In the genomic region with DNA sequence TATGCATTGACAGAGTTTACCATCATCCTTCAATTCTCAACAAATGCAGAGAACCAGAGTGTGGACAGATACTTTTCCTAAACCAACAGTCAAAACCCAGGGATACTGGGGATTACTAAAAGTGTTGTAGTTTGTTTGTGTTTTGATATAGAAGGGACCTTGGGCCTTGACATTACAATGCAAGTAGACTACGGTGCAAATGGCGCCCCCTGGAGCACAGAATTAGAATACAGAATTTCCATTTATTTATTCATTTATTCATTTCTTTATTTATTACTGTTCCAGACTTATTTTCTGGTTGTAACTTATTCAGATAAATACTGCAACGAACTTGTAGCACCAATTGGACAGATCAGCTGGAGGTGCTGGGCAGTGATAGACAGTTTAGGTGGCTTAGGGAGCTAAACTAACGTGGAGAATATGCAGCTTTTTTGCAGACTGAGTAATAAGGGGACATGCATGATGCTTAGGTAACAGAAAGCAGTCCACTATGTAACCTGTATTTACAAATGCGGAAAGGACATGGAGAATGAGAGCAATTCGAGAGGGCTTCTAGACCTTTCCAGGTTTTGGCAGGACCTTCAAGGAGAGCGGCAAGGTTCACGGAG, we compare ENCODE assay signal across 8 cellular contexts. TPM values are rescaled to one million over a fixed set of nuclear protein-coding genes. Genes with fewer than 3 reads are reported as not detected.
DNase-seq lines count a peak whose midpoint lies in the region; ATAC-seq, FAIRE-seq and TF ChIP-seq lines count a peak whose summit lies in the region.

No MANE protein-coding gene starts in this region.

- H3K4me1 Mint-ChIP-seq in neural crest cell: peaks cover 69% of the 10 kb centered on the region

- peaks cover 8% of the 10 kb centered on the region for H3K79me1 ChIP-seq in H1 (ENCODE audit: low read depth, low read length)

- no peak overlapping the region for H4K5ac ChIP-seq in H1 (ENCODE audit: insufficient read length, low read depth, low read length)

- TF ChIP-seq CTCF in H1 (IDR thresholded peaks at IDR 0.05; ENCODE audit: control extremely low read depth in 1 of 3, insufficient read depth in 1 of 3, low read depth in 1 of 3, low read length in 3 of 3): peak in 2 of 3 experiments; percentile 57 to 65; a peak in 3 of 4 replicates
- peak; percentile 82 for TF ChIP-seq CTCF in neural crest cell (conservative IDR thresholded peaks at IDR 0.05)

- H3K36me3 Mint-ChIP-seq in neural crest cell (ENCODE audit: low read depth): peaks cover 8% of the 10 kb centered on the region

- H3K4me1 ChIP-seq in H1 (replicated peaks in 1 of 4; ENCODE audit: control insufficient read depth in 3 of 4, insufficient read depth in 4 of 4, low read length in 3 of 4): peaks cover 3 to 12% (median 7%) of the 10 kb centered on the region in 4 experiments

- H2AK5ac ChIP-seq in H1 (ENCODE audit: low read depth, low read length): no peak overlapping the region

- H3K14ac ChIP-seq in H1 (ENCODE audit: insufficient read length): no peak overlapping the region

- no peak overlapping the region for H2BK15ac ChIP-seq in H1 (ENCODE audit: low read length)

- CTCF ChIA-PET in H1 (lab: Charles Lee; ENCODE audit: partially characterized antibody): interaction anchor here (0.6 to 49.0 kb wide), 28 partner anchors 9 to 162 kb away, joined by 3 to 1615 read pairs (median 6); partner anchors contain the start of gene KIRREL1

- H3K27me3 Mint-ChIP-seq in neural crest cell (ENCODE audit: low read depth): no peaks in the 10 kb centered on the region

- no peak overlapping the region; the same call in 1 of the 2 replicates for H3K27ac ChIP-seq in H1 (ENCODE audit: low read depth, low read length)

- H2BK20ac ChIP-seq in H1 (ENCODE audit: low read length): no peak overlapping the region

- H4K20me1 ChIP-seq in H1 (replicated peaks in 1 of 2; ENCODE audit: control insufficient read depth in 1 of 2, insufficient read depth in 2 of 2, low read length in 2 of 2): peaks cover 0 to 2% of the 10 kb centered on the region in 2 experiments

- POLR2A ChIA-PET in H1 (lab: Charles Lee; ENCODE audit: partially characterized antibody): interaction anchor here (0.9 kb wide), 1 partner anchor 40 kb away, joined by 4 read pairs; no protein-coding TSS in a partner anchor

- no peak overlapping the region for H3K4me2 ChIP-seq in H1 (ENCODE audit: insufficient read depth in 1 of 2, low read depth in 2 of 2, low read length in 2 of 2)

- no peak overlapping the region for H4K8ac ChIP-seq in H1 (ENCODE audit: extremely low read depth, insufficient read depth, low read length)

- peak overlapping the region; percentile 52 for H3K4me3 Mint-ChIP-seq in neural crest cell

- H2BK120ac ChIP-seq in H1 (replicated peaks; ENCODE audit: low read depth, low read length): no peak overlapping the region

- H3K4me3 ChIP-seq in H1 (ENCODE audit: extremely low read depth in 1 of 4, insufficient read depth in 2 of 4, low read depth in 3 of 4, low read length in 4 of 4): no peak overlapping the region

- H2BK12ac ChIP-seq in H1 (ENCODE audit: low read depth, low read length): no peak overlapping the region

- H4K91ac ChIP-seq in H1 (replicated peaks; ENCODE audit: insufficient read length, low read length): no peak overlapping the region

- no peak overlapping the region for H3K4ac ChIP-seq in H1 (replicated peaks; ENCODE audit: insufficient read length, low read depth, low read length)

- no peaks in the 10 kb centered on the region; a peak in 1 of 8 replicates for H3K36me3 ChIP-seq in H1 (ENCODE audit: control insufficient read depth in 2 of 4, insufficient read depth in 4 of 4, low read length in 3 of 4)

- no peak overlapping the region for H3K27ac Mint-ChIP-seq in neural crest cell (ENCODE audit: unreplicated experiment)

- H2AFZ ChIP-seq in H1 (ENCODE audit: low read length): no peak overlapping the region

- no peak for ATAC-seq in HG02798 (IDR thresholded peaks at IDR 0.05; ENCODE audit: poor library complexity, unreplicated experiment)

- FAIRE-seq in H1 (lab: Jason Lieb, UNC): no peak

- H3K27me3 ChIP-seq in H1 (replicated peaks in 1 of 4; ENCODE audit: control insufficient read depth in 3 of 4, extremely low read depth in 1 of 4, insufficient read depth in 3 of 4, low read length in 3 of 4): no peaks in the 10 kb centered on the region

- no peak overlapping the region for H3K23ac ChIP-seq in H1 (ENCODE audit: insufficient read length)

- WGBS in H1 (ENCODE audit: extremely low coverage in 1 of 2, insufficient coverage in 1 of 2, insufficient read length in 1 of 2, insufficient replicate concordance in 2 of 2, low coverage in 1 of 2, low lambda C conversion rate in 2 of 2, missing lambda C conversion rate in 1 of 2), 2 experiments: 56% methylated on average over 8 of the region's 8 CpGs; no CpG with 5 or more reads in 1 of the 2 experiments

- H3K79me2 ChIP-seq in H1 (ENCODE audit: control insufficient read depth in 1 of 2, insufficient read depth in 2 of 2, low read length in 2 of 2): peaks cover 0 to 38% of the 10 kb centered on the region in 2 experiments; a peak in 3 of 4 replicates

- no peak overlapping the region for H3K9ac ChIP-seq in H1 (replicated peaks in 1 of 4; ENCODE audit: extremely low read depth in 1 of 4, low read depth in 3 of 4, low read length in 3 of 4)

- no peak for TF ChIP-seq POLR2A in H1 (IDR thresholded peaks at IDR 0.05; ENCODE audit: control extremely low read depth in 1 of 2, low read depth in 2 of 2, low read length in 2 of 2)

- no peak overlapping the region for H3K56ac ChIP-seq in H1 (replicated peaks; ENCODE audit: insufficient read length, low read depth, low read length)

- DNase-seq in NOMO-1 treated with DMSO at 0.1 percent for 48 hours (lab: John Stamatoyannopoulos, UW; ENCODE audit: unreplicated experiment) (peak; percentile 21), NOMO-1 (lab: John Stamatoyannopoulos, UW; ENCODE audit: unreplicated experiment in 2 of 2) (no peak), NCI-H82 (lab: John Stamatoyannopoulos, UW) (peak; percentile 72), H1 (ENCODE audit: low read depth in 1 of 2, low spot score in 2 of 2) (no peak), neural crest cell (ENCODE audit: low read depth, low spot score) (peak; percentile 48), islet precursor cell (no peak), C1 segment of cervical spinal cord (lab: John Stamatoyannopoulos, UW) (no peak)

- peak; percentile 51 to 61 for TF ChIP-seq RAD21 in H1 (IDR thresholded peaks at IDR 0.05 in 1 of 2, conservative IDR thresholded peaks at IDR 0.05 in 1 of 2; ENCODE audit: low read depth in 2 of 2, low read length in 2 of 2)

- no peak overlapping the region for H3K18ac ChIP-seq in H1 (ENCODE audit: extremely low read depth, low read length)

- no peaks in the 10 kb centered on the region; the same call in 1 of the 2 replicates for H3K23me2 ChIP-seq in H1 (ENCODE audit: low read depth, low read length)

- TF ChIP-seq EP300 in H1 (IDR thresholded peaks at IDR 0.05; ENCODE audit: borderline replicate concordance in 1 of 2, low read depth in 2 of 2, low read length in 2 of 2): no peak

- H3K9me3 Mint-ChIP-seq in neural crest cell: peaks cover 3% of the 10 kb centered on the region

- no peaks in the 10 kb centered on the region for H3K9me3 ChIP-seq in H1 (ENCODE audit: insufficient read depth in 2 of 2, low read depth in 1 of 2, low read length in 1 of 2)

- no peak overlapping the region for H2BK5ac ChIP-seq in H1 (ENCODE audit: low read depth, low read length)

TF ChIP-seq in H1, 55 proteins besides CTCF, POLR2A, EP300 and RAD21:
- TF ChIP-seq, protein P1, sequence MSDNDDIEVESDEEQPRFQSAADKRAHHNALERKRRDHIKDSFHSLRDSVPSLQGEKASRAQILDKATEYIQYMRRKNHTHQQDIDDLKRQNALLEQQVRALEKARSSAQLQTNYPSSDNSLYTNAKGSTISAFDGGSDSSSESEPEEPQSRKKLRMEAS (IDR thresholded peaks at IDR 0.05): no peak
- no peak for TF ChIP-seq TAF1 (IDR thresholded peaks at IDR 0.05; ENCODE audit: low read depth, low read length)
- no peak for TF ChIP-seq CHD2 (IDR thresholded peaks at IDR 0.05; ENCODE audit: low read length)
- TF ChIP-seq TAF7 (optimal IDR thresholded peaks at IDR 0.05; ENCODE audit: borderline replicate concordance, low read depth, low read length): no peak
- no peak for TF ChIP-seq BCL11A (IDR thresholded peaks at IDR 0.05; ENCODE audit: low read depth in 2 of 2, low read length in 2 of 2)
- no peak for TF ChIP-seq RBBP5 (IDR thresholded peaks at IDR 0.05; ENCODE audit: borderline replicate concordance, low read depth, low read length)
- no peak for TF ChIP-seq KDM4A (IDR thresholded peaks at IDR 0.05; ENCODE audit: low read depth, low read length, severe bottlenecking)
- no peak for TF ChIP-seq FOSL1 (IDR thresholded peaks at IDR 0.05; ENCODE audit: insufficient read depth, low read depth, low read length)
- TF ChIP-seq NRF1 (IDR thresholded peaks at IDR 0.05; ENCODE audit: low read depth, low read length): no peak
- no peak for TF ChIP-seq BACH1 (IDR thresholded peaks at IDR 0.05; ENCODE audit: low read length)
- no peak for TF ChIP-seq RNF2 (IDR thresholded peaks at IDR 0.05; ENCODE audit: borderline replicate concordance, low read depth, low read length, missing control alignments, poor library complexity, severe bottlenecking)
- no peak for TF ChIP-seq JUND (IDR thresholded peaks at IDR 0.05; ENCODE audit: low read length)
- TF ChIP-seq KDM1A (IDR thresholded peaks at IDR 0.05; ENCODE audit: borderline replicate concordance, low read length): no peak
- no peak for TF ChIP-seq TBP (IDR thresholded peaks at IDR 0.05; ENCODE audit: low read depth, low read length)
- TF ChIP-seq KDM5A (IDR thresholded peaks at IDR 0.05; ENCODE audit: low read length): no peak
- TF ChIP-seq GTF2F1 (IDR thresholded peaks at IDR 0.05; ENCODE audit: borderline replicate concordance, low read depth, low read length): no peak
- TF ChIP-seq POLR2AphosphoS5 (IDR thresholded peaks at IDR 0.05; ENCODE audit: low read depth, low read length): no peak
- TF ChIP-seq SP1 (IDR thresholded peaks at IDR 0.05; ENCODE audit: low read depth, low read length): no peak
- TF ChIP-seq SRF (IDR thresholded peaks at IDR 0.05; ENCODE audit: low read depth, low read length): no peak
- TF ChIP-seq JUN (IDR thresholded peaks at IDR 0.05; ENCODE audit: low read depth, low read length): no peak
TF ChIP-seq in H1: peak in this region for 0.

RNA-seq across cellular contexts. Expression of gene KIRREL1, which starts 42.6 kb away (rescaled TPM):
- total RNA-seq in H1 (2021; fragmentation: NEBNext Ultra II Directional; extraction: Animal tissue kit (Norgen Biotek cat#: 25700)): 39.0 and 41.8 TPM in 2 replicates
- polyA plus RNA-seq in H1 (2011; rRNA removed): 14.2 and 22.9 TPM in 2 replicates
- 12.9 TPM for polyA plus RNA-seq in H1 (2011; cell fraction: cytosol; rRNA removed)
- 36.8 TPM for polyA plus RNA-seq in H1 (2011; cell fraction: nucleus; rRNA removed)
- polyA plus RNA-seq in H1 (2012, experiment 1 of 2): 19.9 to 26.0 TPM (median 24.2 TPM) in 4 replicates
- 13.6 TPM for polyA plus RNA-seq in H1 (2012, experiment 2 of 2)
- 25.7 TPM for polyA plus RNA-seq in H1 (2013, experiment 1 of 2)
- 28.4 TPM for polyA plus RNA-seq in H1 (2013, experiment 2 of 2)
- 27.1 and 34.3 TPM in 2 replicates for polyA minus RNA-seq in H1 (2011; rRNA and poly(A)+ RNA removed)
- 19.2 TPM for polyA minus RNA-seq in H1 (2011; cell fraction: cytosol; rRNA and poly(A)+ RNA removed)
- 21.7 TPM for polyA minus RNA-seq in H1 (2011; cell fraction: nucleus; rRNA and poly(A)+ RNA removed)
- total RNA-seq in neural crest cell: 64.9 and 68.0 TPM in 2 replicates

Comparison
In these comparisons a context has a peak if more than half of its experiments do, and no peak if none do; other contexts are left out.
1. DNase-seq: peak in NOMO-1 treated with DMSO at 0.1 percent for 48 hours (single experiment), NCI-H82 (single experiment) and neural crest cell (single experiment); none in NOMO-1 (0 of 2), H1 (0 of 2), islet precursor cell (single experiment) and C1 segment of cervical spinal cord (0 of 14).